ENCODE assay signal across 16 cellular contexts in genomic region chr9:122367779-122368460, GRCh38.
"Had no signal": no experiment of that assay in that cellular context is flagged by ENCODE, and none has a peak within 500 bp of the region (broad histone marks: within the 10 kb centered on the region; RNA-seq: fewer than 3 reads in every experiment).

No MANE protein-coding gene starts in this region.

- ATAC-seq: gastrocnemius medialis; left ventricle myocardium superior; stimulated activated naive CD8-positive, alpha-beta T cell treated with anti-CD3 and anti-CD28 coated beads, Interleukin-15, Interleukin-2, amounts not matched to agents 100 U/mL and 50 U/mL, for 24 hours had no signal

- DNase-seq: activated CD4-positive, alpha-beta T cell treated with anti-CD3 and anti-CD28 coated beads for 1 hour; activated CD8-positive, alpha-beta memory T cell treated with anti-CD3 and anti-CD28 coated beads for 24 hours; activated CD8-positive, alpha-beta memory T cell treated with anti-CD3 and anti-CD28 coated beads, Interleukin-2, amount 50 U/mL, for 48 hours; activated gamma-delta T cell treated with Interleukin-2 at 50 U/mL for 16 hours; dorsolateral prefrontal cortex; gastrocnemius medialis; head of caudate nucleus; left ventricle myocardium superior; naive B cell; ovary; stimulated activated naive CD8-positive, alpha-beta T cell treated with anti-CD3 and anti-CD28 coated beads, Interleukin-15, Interleukin-2, amounts not matched to agents 100 U/mL and 50 U/mL, for 24 hours; substantia nigra; tibial artery; WERI-Rb-1 had no signal

- H3K27ac ChIP-seq: dorsolateral prefrontal cortex, epithelial cell of prostate, gastrocnemius medialis, ovary, tibial artery, WERI-Rb-1 had no signal

- H3K9me3 ChIP-seq: gastrocnemius medialis, ovary, tibial artery had no signal

- H3K4me3 ChIP-seq: dorsolateral prefrontal cortex, gastrocnemius medialis, ovary, tibial artery had no signal

- FAIRE-seq: urothelium cell line had no signal

- H3K36me3 ChIP-seq: gastrocnemius medialis, ovary, tibial artery, WERI-Rb-1 had no signal

- H3K27me3 ChIP-seq: ovary had no signal
